22 cellular contexts compared by ENCODE assay signal in the genomic region with DNA sequence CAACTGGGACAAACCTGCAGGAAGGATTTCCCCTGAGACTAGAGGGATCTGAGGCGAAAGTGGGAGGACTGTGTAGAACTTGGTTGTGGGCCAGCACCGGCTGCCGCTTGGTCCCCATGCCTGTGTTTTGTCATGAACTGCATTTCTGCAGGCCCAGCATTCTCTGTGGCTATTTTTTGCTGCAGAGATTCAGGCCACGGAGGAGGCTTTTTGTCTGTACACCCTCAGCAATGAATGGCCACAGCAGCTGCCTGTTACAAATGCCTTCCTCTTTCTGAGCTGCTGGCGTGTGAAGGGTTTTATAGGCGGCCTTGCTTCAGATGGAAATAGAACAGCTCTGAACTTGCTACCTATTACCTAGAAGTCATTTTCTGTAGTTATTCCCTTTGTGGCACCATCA.
DNase-seq lines count a peak whose midpoint lies in the region; ATAC-seq and TF ChIP-seq lines count a peak whose summit lies in the region.
"Had no signal": no experiment of that assay in that cellular context is flagged by ENCODE, and none has a peak within 500 bp of the region (broad histone marks: within the 10 kb centered on the region; RNA-seq: fewer than 3 reads in every experiment).

No MANE protein-coding gene starts in this region.

- H3K4me3 ChIP-seq in heart right ventricle (no peak overlapping the region), left ventricle myocardium inferior (no peak overlapping the region)
- H3K4me3 ChIP-seq: A549, body of pancreas, GM23248, MG63, psoas muscle, SJSA1, thoracic aorta had no signal

- intact Hi-C loops in heart right ventricle (cut with DNase I): loop anchor here in 2 of 10 donors (10.0 kb wide), 1 partner anchor 243 kb away; no protein-coding TSS in a partner anchor
- intact Hi-C loops in left ventricle myocardium inferior (cut with micrococcal nuclease): no loop called here

- no peak overlapping the region for H3K27ac ChIP-seq in heart right ventricle
- H3K27ac ChIP-seq in left ventricle myocardium inferior (replicated peaks): no peak overlapping the region
- H3K27ac ChIP-seq: A549, body of pancreas, GM23248, psoas muscle, SJSA1, thoracic aorta had no signal

- WGBS in heart right ventricle, 2 donors: 21 to 25% methylated on average over 6 of the region's 6 CpGs

- DNase-seq in heart right ventricle (peak; percentile 14 to 42), left ventricle myocardium inferior (no peak), anterior cingulate cortex (lab: John Stamatoyannopoulos, UW) (peak in 42 of 58 donors; percentile 4 to 77 (median 42)), midbrain (lab: John Stamatoyannopoulos, UW) (peak; percentile 33), SHP77 treated with DMSO at 0.1 percent for 48 hours (lab: John Stamatoyannopoulos, UW) (no peak), HK-2 (ENCODE audit: unreplicated experiment) (no peak), NK-92 (lab: John Stamatoyannopoulos, UW; ENCODE audit: unreplicated experiment) (no peak)
- DNase-seq: activated naive CD8-positive, alpha-beta T cell treated with anti-CD3 and anti-CD28 coated beads for 36 hours; DMS153; GM23248; MG63; NCI-H2081 treated with DMSO at 0.1 percent for 48 hours; NCI-H526; OCI-M1; psoas muscle; stimulated activated CD4-positive, alpha-beta T cell treated with anti-CD3 and anti-CD28 coated beads, Interleukin-12 subunit alpha, Interleukin-12 subunit beta, amount 100 ng/mL, for 4 hours had no signal

- H3K27me3 ChIP-seq in heart right ventricle: peaks cover 0 to 3% (median 0%) of the 10 kb centered on the region in 7 donors
- peaks cover 6% of the 10 kb centered on the region for H3K27me3 ChIP-seq in left ventricle myocardium inferior (ENCODE audit: low read depth)
- H3K27me3 ChIP-seq: body of pancreas, MG63, SJSA1 had no signal

- H3K4me1 ChIP-seq in heart right ventricle (peaks cover 0 to 14% (median 8%) of the 10 kb centered on the region in 9 donors), left ventricle myocardium inferior (peaks cover 16% of the 10 kb centered on the region)
- H3K4me1 ChIP-seq: A549, body of pancreas, psoas muscle, SJSA1 had no signal

- ATAC-seq in heart right ventricle (peak; percentile 39 to 70 (median 56)), HG03378 (IDR thresholded peaks at IDR 0.05; ENCODE audit: unreplicated experiment) (no peak)
- ATAC-seq: A549, body of pancreas, HepG2, psoas muscle had no signal

- no peaks in the 10 kb centered on the region for H3K36me3 ChIP-seq in heart right ventricle
- H3K36me3 ChIP-seq in left ventricle myocardium inferior: no peaks in the 10 kb centered on the region
- H3K36me3 ChIP-seq: MG63, SJSA1, thoracic aorta had no signal

- peaks cover 0 to 3% (median 0%) of the 10 kb centered on the region in 11 donors for H3K9me3 ChIP-seq in heart right ventricle
- peaks cover 3% of the 10 kb centered on the region for H3K9me3 ChIP-seq in left ventricle myocardium inferior (replicated peaks)
- H3K9me3 ChIP-seq: A549, body of pancreas, MG63, psoas muscle, SJSA1, thoracic aorta had no signal

- TF ChIP-seq CTCF in heart right ventricle (IDR thresholded peaks at IDR 0.05) (no peak), left ventricle myocardium inferior (IDR thresholded peaks at IDR 0.05; ENCODE audit: borderline replicate concordance) (no peak)

Comparison
In these comparisons a context has a peak if more than half of its experiments do, and no peak if none do; other contexts are left out.
1. DNase-seq: peak in heart right ventricle (2 of 2), anterior cingulate cortex (42 of 58) and midbrain (single experiment); none in left ventricle myocardium inferior (single experiment), SHP77 treated with DMSO at 0.1 percent for 48 hours (single experiment), HK-2 (single experiment) and NK-92 (single experiment).